Comparison of ENCODE assay signal across 2 cellular contexts in the genomic region with DNA sequence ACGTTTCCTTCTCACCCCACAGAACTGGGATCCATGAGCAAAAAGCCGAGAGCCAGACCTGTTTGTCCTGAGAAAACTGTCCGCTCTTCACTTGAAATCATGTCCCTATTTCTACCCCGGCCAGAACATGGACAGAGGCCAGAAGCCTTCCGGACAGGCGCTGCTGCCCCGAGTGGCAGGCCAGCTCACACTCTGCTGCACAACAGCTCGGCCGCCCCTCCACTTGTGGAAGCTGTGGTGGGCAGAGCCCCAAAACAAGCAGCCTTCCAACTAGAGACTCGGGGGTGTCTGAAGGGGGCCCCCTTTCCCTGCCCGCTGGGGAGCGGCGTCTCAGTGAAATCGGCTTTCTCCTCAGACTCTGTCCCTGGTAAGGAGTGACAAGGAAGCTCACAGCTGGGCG.
TF ChIP-seq lines count a peak whose summit lies in the region.

No MANE protein-coding gene starts in this region.

TF ChIP-seq in HepG2, 621 proteins besides CTCF, POLR2A, EP300 and RAD21:
- TF ChIP-seq SMAD1 (CRISPR knock-in tag; IDR thresholded peaks at IDR 0.05; ENCODE audit: borderline replicate concordance, low read depth), result no peak

TF ChIP-seq in H1, 55 proteins besides CTCF, POLR2A, EP300 and RAD21:
- TF ChIP-seq, protein P1, sequence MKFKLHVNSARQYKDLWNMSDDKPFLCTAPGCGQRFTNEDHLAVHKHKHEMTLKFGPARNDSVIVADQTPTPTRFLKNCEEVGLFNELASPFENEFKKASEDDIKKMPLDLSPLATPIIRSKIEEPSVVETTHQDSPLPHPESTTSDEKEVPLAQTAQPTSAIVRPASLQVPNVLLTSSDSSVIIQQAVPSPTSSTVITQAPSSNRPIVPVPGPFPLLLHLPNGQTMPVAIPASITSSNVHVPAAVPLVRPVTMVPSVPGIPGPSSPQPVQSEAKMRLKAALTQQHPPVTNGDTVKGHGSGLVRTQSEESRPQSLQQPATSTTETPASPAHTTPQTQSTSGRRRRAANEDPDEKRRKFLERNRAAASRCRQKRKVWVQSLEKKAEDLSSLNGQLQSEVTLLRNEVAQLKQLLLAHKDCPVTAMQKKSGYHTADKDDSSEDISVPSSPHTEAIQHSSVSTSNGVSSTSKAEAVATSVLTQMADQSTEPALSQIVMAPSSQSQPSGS (IDR thresholded peaks at IDR 0.05; ENCODE audit: low read length), result no peak
- TF ChIP-seq SIX5 (IDR thresholded peaks at IDR 0.05; ENCODE audit: low read depth, low read length) (no peak), CBX5 (IDR thresholded peaks at IDR 0.05; ENCODE audit: low read depth, low read length) (no peak), USF2 (IDR thresholded peaks at IDR 0.05; ENCODE audit: low read length) (no peak), JUND (IDR thresholded peaks at IDR 0.05; ENCODE audit: low read length) (no peak), MAFK (IDR thresholded peaks at IDR 0.05; ENCODE audit: low read depth, low read length) (no peak), FOSL1 (IDR thresholded peaks at IDR 0.05; ENCODE audit: insufficient read depth, low read depth, low read length) (no peak), YY1 (IDR thresholded peaks at IDR 0.05; ENCODE audit: low read depth, low read length) (no peak)
TF ChIP-seq in H1: peak in this region for 0.
